18 cellular contexts compared by ENCODE assay signal in the genomic region with DNA sequence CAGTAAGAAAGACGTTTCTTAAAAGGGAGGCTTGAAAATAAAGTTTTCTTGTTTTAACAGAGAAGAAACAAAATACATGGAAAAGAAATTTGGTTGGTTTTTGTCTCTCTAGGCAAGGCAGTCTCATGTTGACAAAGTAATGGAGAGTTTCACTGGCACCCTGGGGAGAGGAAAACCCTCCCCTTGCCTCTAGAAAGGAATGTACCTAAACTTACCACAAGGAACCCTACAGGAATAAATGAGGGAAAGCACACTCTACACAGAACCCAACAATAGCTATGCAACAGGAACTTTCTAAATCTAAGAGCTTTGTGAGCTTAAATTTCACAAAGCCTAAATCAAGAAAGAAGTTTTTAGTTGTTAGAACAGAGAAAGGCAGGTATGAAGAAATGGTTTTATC. TPM values are rescaled to one million over a fixed set of nuclear protein-coding genes. Genes with fewer than 3 reads are reported as not detected.
DNase-seq lines count a peak whose midpoint lies in the region; TF ChIP-seq lines count a peak whose summit lies in the region.
"Had no signal": no experiment of that assay in that cellular context is flagged by ENCODE, and none has a peak within 500 bp of the region (broad histone marks: within the 10 kb centered on the region; RNA-seq: fewer than 3 reads in every experiment).

No MANE protein-coding gene starts in this region.

- peak; percentile 43; the same call in 1 of the 2 replicates for TF ChIP-seq EP300 in Ishikawa (IDR thresholded peaks at IDR 0.05; ENCODE audit: borderline replicate concordance)

- no peaks in the 10 kb centered on the region for H3K9me3 ChIP-seq in ectodermal cell (ENCODE audit: control insufficient read depth, low read length)
- H3K9me3 ChIP-seq: SJSA1 had no signal

- H4K5ac ChIP-seq in mesendoderm (ENCODE audit: low read length) = no peak overlapping the region

- WGBS in ectodermal cell, 2 experiments = 11 to 17% methylated on average over 1 of the region's 1 CpG
- WGBS in mesendoderm (ENCODE audit: extremely low coverage, insufficient coverage, low lambda C conversion rate) = no CpG with 5 or more reads among the region's 1 CpG

- H3K4me3 ChIP-seq in ectodermal cell (ENCODE audit: insufficient read depth, low read depth, low read length) = no peak overlapping the region
- no peak overlapping the region for H3K4me3 ChIP-seq in mesendoderm (ENCODE audit: low read length)
- H3K4me3 ChIP-seq: GM12878, GM23248, SJSA1 had no signal

- in situ Hi-C loops in ACHN (cut with HindIII; ENCODE audit: low pct_ligation_motif_present, low pct_unique_long_range_greater_than_20kb, low sequenced_read_pairs) = no loop called here

- H3K23ac ChIP-seq in mesendoderm (ENCODE audit: low read length) = no peak overlapping the region

- H2AK5ac ChIP-seq in mesendoderm (ENCODE audit: low read length) = no peak overlapping the region

- H3K27ac ChIP-seq in ectodermal cell (ENCODE audit: insufficient read depth, low read depth, low read length, poor library complexity, severe bottlenecking) (peak overlapping the region; percentile 40), mesendoderm (ENCODE audit: low read depth, low read length) (no peak overlapping the region)
- H3K27ac ChIP-seq: GM23248, SJSA1 had no signal

- peak; percentile 29 for DNase-seq in ACHN
- peak; percentile 93 for DNase-seq in mesendoderm
- DNase-seq in NCI-H1694 (lab: John Stamatoyannopoulos, UW) = no peak
- DNase-seq in 8988T = no peak
- DNase-seq in NCI-H446 (lab: John Stamatoyannopoulos, UW) = no peak
- no peak for DNase-seq in SK-N-DZ (ENCODE audit: low spot score)
- DNase-seq: activated CD4-positive, alpha-beta T cell treated with anti-CD3 and anti-CD28 coated beads, Interleukin-2, amount 10 ng/mL, durations not matched to agents 24 days and 14 days; CD8-positive, alpha-beta memory T cell; effector memory CD8-positive, alpha-beta T cell; GM23248; NCI-H1930; NCI-H510A treated with DMSO at 0.1 percent for 48 hours; OCI-M1; stimulated activated naive CD4-positive, alpha-beta T cell had no signal

- H3K27me3 ChIP-seq in ectodermal cell (ENCODE audit: control insufficient read depth, insufficient read depth, low read length, poor library complexity, severe bottlenecking) (no peaks in the 10 kb centered on the region), mesendoderm (ENCODE audit: insufficient read depth, low read length, poor library complexity) (no peaks in the 10 kb centered on the region)
- H3K27me3 ChIP-seq: SJSA1 had no signal

- TF ChIP-seq RAD21 in Ishikawa (IDR thresholded peaks at IDR 0.05; ENCODE audit: low read depth) = no peak

- peaks cover 9% of the 10 kb centered on the region for H3K79me1 ChIP-seq in mesendoderm (ENCODE audit: low read length)

- H3K36me3 ChIP-seq in ectodermal cell (ENCODE audit: control insufficient read depth, insufficient read depth, low read length) = no peaks in the 10 kb centered on the region
- no peaks in the 10 kb centered on the region for H3K36me3 ChIP-seq in mesendoderm (ENCODE audit: control insufficient read depth, insufficient read depth, low read length)

- no peak overlapping the region for H2BK15ac ChIP-seq in mesendoderm (replicated peaks; ENCODE audit: low read depth)

- H2BK5ac ChIP-seq in mesendoderm (ENCODE audit: low read length) = no peak overlapping the region

- H4K8ac ChIP-seq in mesendoderm (ENCODE audit: low read depth, low read length) = no peak overlapping the region

- H3K4me2 ChIP-seq in mesendoderm (ENCODE audit: low read length) = no peak overlapping the region

- no peak overlapping the region for H3K56ac ChIP-seq in mesendoderm (ENCODE audit: low read length)

- peaks cover 5% of the 10 kb centered on the region for H3K79me2 ChIP-seq in mesendoderm (ENCODE audit: control insufficient read depth, insufficient read depth, low read length)

- H3K18ac ChIP-seq in mesendoderm (ENCODE audit: low read length) = no peak overlapping the region

- peaks cover 53% of the 10 kb centered on the region for H3K4me1 ChIP-seq in ectodermal cell (ENCODE audit: control insufficient read depth, insufficient read depth, low read length)
- peaks cover 10% of the 10 kb centered on the region for H3K4me1 ChIP-seq in mesendoderm (ENCODE audit: control insufficient read depth, low read depth, low read length)
- H3K4me1 ChIP-seq: SJSA1 had no signal

- H3K4ac ChIP-seq in mesendoderm (ENCODE audit: low read depth, low read length) = no peak overlapping the region

- no peak overlapping the region for H2BK120ac ChIP-seq in mesendoderm (ENCODE audit: low read depth, low read length)

- H3K9ac ChIP-seq in mesendoderm (ENCODE audit: low read length) = no peak overlapping the region
- H3K9ac ChIP-seq: GM23248 had no signal

TF ChIP-seq in Ishikawa, 13 proteins besides CTCF, POLR2A, EP300 and RAD21:
- TF ChIP-seq TEAD4 (IDR thresholded peaks at IDR 0.05) (peak; percentile 49; the same call in 1 of the 2 replicates), YY1 (IDR thresholded peaks at IDR 0.05; ENCODE audit: low read depth) (no peak)

RNA-seq across cellular contexts. Expression of a gene that starts 37.0 kb away (rescaled TPM):
- polyA plus RNA-seq in ectodermal cell (2013, experiment 1 of 4) = 39.4 TPM
- polyA plus RNA-seq in ectodermal cell (2013, experiment 2 of 4) = 42.0 TPM
- polyA plus RNA-seq in ectodermal cell (2013, experiment 3 of 4) = 28.8 TPM
- polyA plus RNA-seq in ectodermal cell (2013, experiment 4 of 4) = 35.4 TPM
- 7.2 TPM for polyA plus RNA-seq in mesendoderm (2013, experiment 1 of 2)
- 6.8 TPM for polyA plus RNA-seq in mesendoderm (2013, experiment 2 of 2)
- 12.9 and 13.0 TPM in 2 replicates for polyA plus RNA-seq in SK-N-DZ (2014; cell fraction: cytosol; rRNA removed)
- 13.8 and 22.1 TPM in 2 replicates for polyA plus RNA-seq in SK-N-DZ (2014; cell fraction: nucleus; rRNA removed)
- polyA plus RNA-seq: CD8-positive, alpha-beta memory T cell had no signal

Comparison
In these comparisons a context has a peak if more than half of its experiments do, and no peak if none do; other contexts are left out.
1. DNase-seq: peak in ACHN (single experiment) and mesendoderm (single experiment); none in NCI-H1694 (single experiment), 8988T (single experiment), NCI-H446 (0 of 2) and SK-N-DZ (single experiment).